Comparison of ENCODE assay signal across 9 cellular contexts in the genomic region with DNA sequence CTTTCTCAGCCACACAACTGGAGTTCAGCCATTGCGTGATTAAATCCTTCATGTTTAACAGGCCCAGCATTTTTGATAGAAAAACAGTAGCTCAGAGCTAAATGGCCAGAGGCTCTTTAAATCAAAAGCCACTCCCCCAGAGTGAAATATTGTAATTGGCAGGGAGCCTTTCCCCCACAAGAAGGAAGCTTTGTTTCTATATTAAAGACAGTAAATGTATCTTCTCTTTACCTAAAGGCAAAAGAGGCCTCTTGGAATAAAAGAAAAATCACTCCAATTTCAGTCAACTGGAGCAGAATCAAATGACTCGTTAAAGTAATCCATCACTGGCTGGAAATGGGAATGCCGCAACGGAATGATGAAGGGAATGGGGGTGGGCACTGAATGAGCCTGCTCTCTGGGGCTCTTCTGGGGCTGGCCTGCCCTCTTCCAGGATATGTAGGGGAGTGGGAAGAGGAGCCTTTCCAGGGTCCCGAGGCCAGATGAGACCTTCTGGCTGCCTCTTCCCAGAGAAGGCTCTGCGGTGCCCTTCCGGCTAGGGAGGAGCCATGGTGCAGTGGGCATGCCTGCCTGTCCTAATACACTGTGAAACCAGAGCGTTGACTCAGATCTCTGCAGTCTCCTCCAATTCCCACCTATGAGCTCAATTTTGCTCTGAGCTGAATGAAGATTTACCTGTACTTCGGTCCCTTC.
DNase-seq lines count a peak whose midpoint lies in the region; ATAC-seq lines count a peak whose summit lies in the region.
"Had no signal": no experiment of that assay in that cellular context is flagged by ENCODE, and none has a peak within 500 bp of the region (broad histone marks: within the 10 kb centered on the region; RNA-seq: fewer than 3 reads in every experiment).

No MANE protein-coding gene starts in this region.

- H3K27ac Mint-ChIP-seq in stimulated activated memory B cell treated with anti-CD40 and anti-IgM and Interleukin-4, amounts not matched to agents 10 μg/mL and 1 μg/mL and 100 μg/mL, for 72 hours = no peak overlapping the region
- H3K27ac Mint-ChIP-seq: memory B cell had no signal

- H3K9me3 Mint-ChIP-seq in stimulated activated memory B cell treated with anti-CD40 and anti-IgM and Interleukin-4, amounts not matched to agents 10 μg/mL and 1 μg/mL and 100 μg/mL, for 72 hours = no peaks in the 10 kb centered on the region
- H3K9me3 Mint-ChIP-seq: memory B cell had no signal

- peak; percentile 8 for DNase-seq in HS-5 (ENCODE audit: low read depth)
- peak; percentile 64 for DNase-seq in amniotic epithelial cell (ENCODE audit: low read depth)
- DNase-seq in iris pigment epithelial cell (ENCODE audit: low read depth) = peak; percentile 68
- DNase-seq in NCI-H1048 (lab: John Stamatoyannopoulos, UW) = no peak

- no peak for ATAC-seq in stimulated activated memory B cell treated with anti-CD40 and anti-IgM and Interleukin-4, amounts not matched to agents 10 μg/mL and 1 μg/mL and 100 μg/mL, for 72 hours
- no peak for ATAC-seq in HG03196 (IDR thresholded peaks at IDR 0.05; ENCODE audit: unreplicated experiment)
- ATAC-seq in HG02571 (IDR thresholded peaks at IDR 0.05; ENCODE audit: unreplicated experiment) = no peak
- no peak for ATAC-seq in HG03342 (IDR thresholded peaks at IDR 0.05; ENCODE audit: unreplicated experiment)

- H3K36me3 Mint-ChIP-seq in stimulated activated memory B cell treated with anti-CD40 and anti-IgM and Interleukin-4, amounts not matched to agents 10 μg/mL and 1 μg/mL and 100 μg/mL, for 72 hours = no peaks in the 10 kb centered on the region
- H3K36me3 Mint-ChIP-seq: memory B cell had no signal

- H3K4me3 Mint-ChIP-seq in stimulated activated memory B cell treated with anti-CD40 and anti-IgM and Interleukin-4, amounts not matched to agents 10 μg/mL and 1 μg/mL and 100 μg/mL, for 72 hours = peak overlapping the region; percentile 40
- H3K4me3 Mint-ChIP-seq: memory B cell had no signal

- peaks cover 13% of the 10 kb centered on the region for H3K4me1 Mint-ChIP-seq in stimulated activated memory B cell treated with anti-CD40 and anti-IgM and Interleukin-4, amounts not matched to agents 10 μg/mL and 1 μg/mL and 100 μg/mL, for 72 hours

- no peaks in the 10 kb centered on the region for H3K27me3 Mint-ChIP-seq in stimulated activated memory B cell treated with anti-CD40 and anti-IgM and Interleukin-4, amounts not matched to agents 10 μg/mL and 1 μg/mL and 100 μg/mL, for 72 hours
